ENCODE assay signal across 24 cellular contexts in the genomic region with DNA sequence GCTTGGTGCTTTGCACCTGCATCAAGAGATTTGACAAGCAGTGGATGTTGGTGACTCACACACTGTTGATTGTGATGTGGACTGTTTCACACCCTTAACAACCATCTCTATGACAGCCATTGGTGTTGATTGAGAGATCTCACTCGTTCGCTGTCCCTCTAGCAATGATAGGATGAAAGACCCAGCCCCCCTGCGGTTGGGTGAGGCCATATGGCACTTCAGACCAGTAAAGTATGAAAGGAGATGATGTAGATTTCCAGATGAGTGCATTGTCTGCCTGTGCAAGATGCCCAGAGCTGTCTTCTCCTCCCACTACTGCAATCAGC.
DNase-seq lines count a peak whose midpoint lies in the region; ATAC-seq and TF ChIP-seq lines count a peak whose summit lies in the region.
"Had no signal": no experiment of that assay in that cellular context is flagged by ENCODE, and none has a peak within 500 bp of the region (broad histone marks: within the 10 kb centered on the region; RNA-seq: fewer than 3 reads in every experiment).

No MANE protein-coding gene starts in this region.

- no peak overlapping the region for H3K4me3 Mint-ChIP-seq in activated T-helper 17 cell treated with anti-CD3 and anti-CD28 coated beads, Interleukin-2, amount 50 U/mL, for 72 hours
- H3K4me3 Mint-ChIP-seq in endodermal cell = no peak overlapping the region
- H3K4me3 Mint-ChIP-seq: activated naive CD8-positive, alpha-beta T cell treated with anti-CD3 and anti-CD28 coated beads, Interleukin-2, amount 10 ng/mL, durations not matched to agents 7 days and 5 days; brain; stimulated activated naive B cell treated with anti-CD40 and anti-IgM and Interleukin-4, amounts not matched to agents 10 μg/mL and 1 μg/mL and 100 μg/mL, for 72 hours; WTC11 had no signal

- no peak overlapping the region for H3K27ac ChIP-seq in endodermal cell (ENCODE audit: low read depth, low read length)
- H3K27ac ChIP-seq: C4-2B, colonic mucosa, thyroid gland had no signal

- whole genome bisulfite sequencing in endodermal cell (ENCODE audit: insufficient coverage in 1 of 2, insufficient read length in 1 of 2), 2 experiments = 88 to 100% methylated on average over 3 of the region's 3 CpGs

- no peak overlapping the region for H3K27ac Mint-ChIP-seq in activated T-helper 17 cell treated with anti-CD3 and anti-CD28 coated beads, Interleukin-2, amount 50 U/mL, for 72 hours
- no peak overlapping the region for H3K27ac Mint-ChIP-seq in endodermal cell
- H3K27ac Mint-ChIP-seq: activated naive CD8-positive, alpha-beta T cell treated with anti-CD3 and anti-CD28 coated beads, Interleukin-2, amount 10 ng/mL, durations not matched to agents 7 days and 5 days; brain; stimulated activated naive B cell treated with anti-CD40 and anti-IgM and Interleukin-4, amounts not matched to agents 10 μg/mL and 1 μg/mL and 100 μg/mL, for 72 hours; WTC11 had no signal

- H3K9me3 ChIP-seq in endodermal cell (ENCODE audit: control insufficient read depth, low read length) = no peaks in the 10 kb centered on the region
- H3K9me3 ChIP-seq: colonic mucosa, thyroid gland had no signal

- H3K36me3 ChIP-seq in endodermal cell (ENCODE audit: control insufficient read depth, insufficient read depth, low read length) = no peaks in the 10 kb centered on the region
- H3K36me3 ChIP-seq: colonic mucosa, thyroid gland had no signal

- ATAC-seq in HG02798 (IDR thresholded peaks at IDR 0.05; ENCODE audit: poor library complexity, unreplicated experiment) = peak; percentile 14
- ATAC-seq in activated T-helper 17 cell treated with anti-CD3 and anti-CD28 coated beads, Interleukin-2, amount 50 U/mL, for 72 hours (replicated peaks) = no peak
- no peak for ATAC-seq in left lobe of liver
- ATAC-seq: HepG2, Right ventricle myocardium inferior, WTC11 had no signal

- no peaks in the 10 kb centered on the region for H3K27me3 ChIP-seq in endodermal cell (ENCODE audit: control insufficient read depth, insufficient read depth, low read length, poor library complexity, severe bottlenecking)
- H3K27me3 ChIP-seq: colonic mucosa, thyroid gland had no signal

- no peaks in the 10 kb centered on the region for H3K9me3 Mint-ChIP-seq in activated T-helper 17 cell treated with anti-CD3 and anti-CD28 coated beads, Interleukin-2, amount 50 U/mL, for 72 hours
- no peaks in the 10 kb centered on the region for H3K9me3 Mint-ChIP-seq in endodermal cell
- H3K9me3 Mint-ChIP-seq: activated naive CD8-positive, alpha-beta T cell treated with anti-CD3 and anti-CD28 coated beads, Interleukin-2, amount 10 ng/mL, durations not matched to agents 7 days and 5 days; brain; stimulated activated naive B cell treated with anti-CD40 and anti-IgM and Interleukin-4, amounts not matched to agents 10 μg/mL and 1 μg/mL and 100 μg/mL, for 72 hours; WTC11 had no signal

- DNase-seq in DMS53 (lab: John Stamatoyannopoulos, UW) (peak; percentile 96), NCI-H748 treated with DMSO at 0.1 percent for 48 hours (lab: John Stamatoyannopoulos, UW) (peak; percentile 23), kidney tubule cell (ENCODE audit: low spot score) (peak; percentile 37), endodermal cell (no peak), left lobe of liver (ENCODE audit: low spot score) (no peak), inferior parietal cortex (ENCODE audit: extremely low spot score) (no peak)
- DNase-seq: ACHN; activated naive CD8-positive, alpha-beta T cell treated with anti-CD3 and anti-CD28 coated beads, Interleukin-2, amount 10 ng/mL, durations not matched to agents 7 days and 5 days; colonic mucosa; DMS 273 treated with DMSO at 0.1 percent for 48 hours; midbrain; NCI-H1436; NCI-H446; stimulated activated CD4-positive, alpha-beta T cell treated with anti-CD3 and anti-CD28 coated beads, Interleukin-15, amount 100 ng/mL, for 24 hours; stimulated activated naive B cell treated with anti-CD40 and anti-IgM and Interleukin-4, amounts not matched to agents 10 μg/mL and 1 μg/mL and 100 μg/mL, for 72 hours; T-helper 2 cell; thyroid gland had no signal

- H3K4me1 Mint-ChIP-seq in activated T-helper 17 cell treated with anti-CD3 and anti-CD28 coated beads, Interleukin-2, amount 50 U/mL, for 72 hours = no peaks in the 10 kb centered on the region
- peaks cover 4% of the 10 kb centered on the region for H3K4me1 Mint-ChIP-seq in endodermal cell
- H3K4me1 Mint-ChIP-seq: activated naive CD8-positive, alpha-beta T cell treated with anti-CD3 and anti-CD28 coated beads, Interleukin-2, amount 10 ng/mL, durations not matched to agents 7 days and 5 days; brain; stimulated activated naive B cell treated with anti-CD40 and anti-IgM and Interleukin-4, amounts not matched to agents 10 μg/mL and 1 μg/mL and 100 μg/mL, for 72 hours had no signal

- H3K4me1 ChIP-seq in endodermal cell (ENCODE audit: control insufficient read depth, insufficient read depth, low read length) = no peaks in the 10 kb centered on the region
- H3K4me1 ChIP-seq: colonic mucosa, thyroid gland had no signal

- H3K4me3 ChIP-seq in endodermal cell (ENCODE audit: low read length) = no peak overlapping the region
- H3K4me3 ChIP-seq: colonic mucosa, thyroid gland had no signal

- no peak overlapping the region for H3K9ac ChIP-seq in endodermal cell (ENCODE audit: extremely low read depth, low read length, poor library complexity, severe bottlenecking)

- TF ChIP-seq CTCF in endodermal cell (conservative IDR thresholded peaks at IDR 0.05) = no peak

- no peaks in the 10 kb centered on the region for H3K27me3 Mint-ChIP-seq in activated T-helper 17 cell treated with anti-CD3 and anti-CD28 coated beads, Interleukin-2, amount 50 U/mL, for 72 hours
- H3K27me3 Mint-ChIP-seq in endodermal cell (ENCODE audit: insufficient read depth) = peaks cover 3% of the 10 kb centered on the region
- H3K27me3 Mint-ChIP-seq: stimulated activated naive B cell treated with anti-CD40 and anti-IgM and Interleukin-4, amounts not matched to agents 10 μg/mL and 1 μg/mL and 100 μg/mL, for 72 hours had no signal

- no peaks in the 10 kb centered on the region for H3K36me3 Mint-ChIP-seq in activated T-helper 17 cell treated with anti-CD3 and anti-CD28 coated beads, Interleukin-2, amount 50 U/mL, for 72 hours (ENCODE audit: low read depth)
- H3K36me3 Mint-ChIP-seq in endodermal cell (ENCODE audit: low read depth) = no peaks in the 10 kb centered on the region
- H3K36me3 Mint-ChIP-seq: activated naive CD8-positive, alpha-beta T cell treated with anti-CD3 and anti-CD28 coated beads, Interleukin-2, amount 10 ng/mL, durations not matched to agents 7 days and 5 days; brain; stimulated activated naive B cell treated with anti-CD40 and anti-IgM and Interleukin-4, amounts not matched to agents 10 μg/mL and 1 μg/mL and 100 μg/mL, for 72 hours; WTC11 had no signal

Comparison
In these comparisons a context has a peak if more than half of its experiments do, and no peak if none do; other contexts are left out.
1. DNase-seq: peak in DMS53 (single experiment), NCI-H748 treated with DMSO at 0.1 percent for 48 hours (single experiment) and kidney tubule cell (single experiment); none in endodermal cell (single experiment), left lobe of liver (single experiment) and inferior parietal cortex (single experiment).